8 cellular contexts compared by ENCODE assay signal in the genomic region with DNA sequence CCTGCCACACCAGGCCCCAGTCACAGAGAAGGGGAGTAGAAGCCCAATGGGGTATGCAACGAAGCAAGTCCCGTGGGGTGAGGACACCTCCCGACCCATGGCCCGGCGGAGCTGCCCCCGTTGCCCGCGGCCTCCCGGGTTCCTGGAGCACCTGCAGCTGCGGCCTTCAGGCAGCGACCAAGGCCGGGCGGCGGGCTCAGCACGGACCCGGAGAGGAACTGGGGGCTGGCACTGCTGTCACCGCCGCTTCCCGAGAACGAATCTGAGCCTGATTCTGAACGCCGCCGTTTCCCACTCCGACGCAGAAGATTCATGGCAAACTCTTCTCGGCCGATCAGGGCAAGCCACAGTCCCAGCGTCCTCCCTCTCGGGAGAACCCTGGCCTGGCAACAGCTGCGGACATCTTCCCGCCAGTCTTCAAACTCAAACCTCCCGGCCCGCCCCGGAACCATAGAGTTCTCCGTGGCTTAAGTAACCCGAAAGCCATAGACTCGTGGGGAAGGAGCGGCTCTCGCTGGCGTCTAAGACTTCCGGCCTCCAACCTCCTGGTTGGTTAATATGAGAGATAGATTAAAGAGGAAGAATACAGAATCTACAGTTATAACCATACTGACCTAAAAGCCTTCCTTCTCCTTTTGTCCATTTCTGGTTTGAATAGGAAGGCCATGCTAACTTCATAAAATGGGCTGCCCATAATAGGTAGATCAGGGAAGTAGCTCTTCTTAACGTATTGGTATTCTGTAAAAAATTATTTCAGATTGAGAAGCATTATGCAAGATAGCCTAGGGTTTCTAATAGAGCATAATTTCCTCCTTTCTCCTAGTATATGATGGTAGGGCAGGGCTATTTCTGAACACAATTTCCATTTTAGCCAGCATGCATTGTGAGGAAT. TPM values are rescaled to one million over a fixed set of nuclear protein-coding genes. Genes with fewer than 3 reads are reported as not detected.
DNase-seq lines count a peak whose midpoint lies in the region; ATAC-seq, FAIRE-seq and TF ChIP-seq lines count a peak whose summit lies in the region.

Gene POLQ (minus strand): TSS at position 425 of the 892 bp plus-strand sequence. CDS start 111 bp downstream, at position 314.

- H3K9ac ChIP-seq in kidney (ENCODE audit: low read length in 2 of 2), result peak within 1 kb of the TSS; percentile 37 to 61

- H3K4me1 ChIP-seq in kidney (ENCODE audit: control insufficient read depth in 1 of 2, insufficient read depth in 1 of 2, low read depth in 1 of 2, low read length in 2 of 2), result peaks cover 0 to 4% of the 10 kb centered on the region in 2 donors

- peak; percentile 73 for FAIRE-seq in kidney (lab: Jason Lieb, UNC)

- H3K9me3 ChIP-seq in kidney (ENCODE audit: control insufficient read depth in 1 of 2, low read length in 2 of 2), result no peaks in the 10 kb centered on the region

- no peak for TF ChIP-seq CTCF in AG10803 (conservative IDR thresholded peaks at IDR 0.05; ENCODE audit: low read length)
- TF ChIP-seq CTCF in kidney (IDR thresholded peaks at IDR 0.05; ENCODE audit: borderline replicate concordance, extremely low read depth, insufficient read depth), result no peak

- peak within 1 kb of the TSS in 1 of 2 donors; percentile 56 for H3K27ac ChIP-seq in kidney (ENCODE audit: low read depth in 2 of 2, low read length in 2 of 2)

- H3K36me3 ChIP-seq in kidney (ENCODE audit: control insufficient read depth in 1 of 2, insufficient read depth in 2 of 2, low read length in 2 of 2), result no peaks in the 10 kb centered on the region

- peak; percentile 80 for ATAC-seq in GM19043 (IDR thresholded peaks at IDR 0.05; ENCODE audit: low read depth, unreplicated experiment)
- peak; percentile 71 for ATAC-seq in HG03378 (IDR thresholded peaks at IDR 0.05; ENCODE audit: unreplicated experiment)

- intact Hi-C loops in kidney (cut with DNase I), result no loop called here

- DNase-seq in AG10803 (ENCODE audit: low read depth) (peak; percentile 96), NCI-H460 (ENCODE audit: extremely low read depth, low read depth) (peak; percentile 83), cerebellum (ENCODE audit: low spot score) (peak; percentile 88), kidney (peak; percentile 95)
- peak; percentile 74 for DNase-seq in activated CD4-positive, CD25-positive, alpha-beta regulatory T cell treated with anti-CD3 and anti-CD28 coated beads, Interleukin-2, amount 50 U/mL, for 72 hours
- DNase-seq in stimulated activated CD4-positive, alpha-beta T cell treated with anti-CD3 and anti-CD28 coated beads, Interleukin-15, amount 100 ng/mL, for 24 hours, result peak; percentile 91

- peak within 1 kb of the TSS; percentile 89 for H3K4me3 ChIP-seq in AG10803 (ENCODE audit: low read length)
- H3K4me3 ChIP-seq in kidney (ENCODE audit: low read length in 2 of 2), result peak within 1 kb of the TSS; percentile 78 to 85

RNA-seq across cellular contexts. Expression of gene POLQ, which starts in this region (rescaled TPM):
- total RNA-seq in NCI-H460 (2014; rRNA removed; shearing (Covaris generic)), result 4.0 and 5.8 TPM in 2 replicates
- polyA plus RNA-seq in NCI-H460 (2014; cell fraction: nucleus; rRNA removed), result 11.5 and 16.6 TPM in 2 replicates
- total RNA-seq in cerebellum, result 5.5 TPM
- 0.35 TPM for total RNA-seq in kidney
- not detected for polyA plus RNA-seq in kidney (ENCODE audit: insufficient read depth, low read depth, low replicate concordance)

Comparison
In these comparisons a context has a peak if more than half of its experiments do, and no peak if none do; other contexts are left out.
1. Peak in DNase-seq, H3K4me3 ChIP-seq and H3K9ac ChIP-seq in kidney; RNA of the gene not detected or under 1 TPM.